Comparison of ENCODE assay signal across 1 cellular context in the genomic region with DNA sequence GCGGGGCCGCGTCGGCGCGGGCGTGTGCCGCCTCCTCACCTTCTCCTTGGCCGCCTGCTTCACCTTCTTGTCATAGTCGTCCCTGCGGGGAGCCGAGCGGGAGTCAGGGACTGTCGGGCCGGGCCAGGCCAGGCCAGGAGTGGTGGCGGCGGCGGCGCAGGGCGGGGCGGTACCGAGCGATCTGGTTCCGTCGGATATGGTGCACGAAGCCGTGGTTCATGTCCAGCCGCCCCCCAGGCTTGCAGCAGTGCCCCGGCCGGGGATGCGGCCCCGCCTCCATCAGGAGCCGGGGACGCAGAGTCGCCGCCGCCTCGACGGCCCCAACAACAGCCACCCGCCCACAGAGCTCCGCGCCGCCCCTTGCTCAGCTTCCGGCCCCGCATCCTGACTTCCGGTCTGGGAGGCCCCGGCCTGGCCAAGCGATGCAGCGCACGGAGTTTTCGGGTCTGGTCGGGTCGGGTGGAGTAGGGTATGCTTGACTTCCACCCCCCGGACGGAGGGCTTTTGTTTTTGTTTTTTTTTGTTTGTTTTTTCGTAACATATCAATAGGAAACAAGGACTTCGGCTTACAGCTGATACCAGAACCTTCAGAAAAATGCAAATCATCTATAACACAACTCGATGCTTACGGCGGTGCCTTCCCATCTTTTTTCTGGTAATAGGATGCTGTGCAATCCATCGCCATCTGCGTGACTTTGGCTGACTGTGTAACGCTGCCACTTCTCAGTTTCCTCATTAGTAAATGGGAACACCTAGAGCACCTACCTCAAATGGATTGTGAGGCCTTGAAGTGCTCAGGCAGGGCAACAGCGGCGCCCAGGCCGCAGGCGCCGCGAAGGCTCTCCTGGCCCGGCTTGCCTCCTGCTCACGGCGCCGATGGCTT.
TF ChIP-seq lines count a peak whose summit lies in the region.

C2orf68 (minus strand) TSS at position 362 of the 883 bp plus-strand sequence; CDS start at position 280, 82 bp downstream.

TF ChIP-seq in HepG2, 621 proteins besides CTCF, POLR2A, EP300 and RAD21 (continued from another document and continues in another):
- TF ChIP-seq FOXO1 (CRISPR knock-in tag; IDR thresholded peaks at IDR 0.05), result peak; percentile 66; the same call in 1 of the 2 replicates
- TF ChIP-seq ZNF614 (CRISPR knock-in tag; IDR thresholded peaks at IDR 0.05; ENCODE audit: borderline replicate concordance), result no peak; the same call in none of the 2 replicates
- peak; percentile 85; the same call in 1 of the 2 replicates for TF ChIP-seq THAP9 (CRISPR knock-in tag; IDR thresholded peaks at IDR 0.05; ENCODE audit: borderline replicate concordance)
- TF ChIP-seq RFXANK (CRISPR knock-in tag; IDR thresholded peaks at IDR 0.05), result 0 out of 2 replicates have a peak, but pooled peaks have one; percentile 31
- peak; percentile 94 for TF ChIP-seq ZNF224 (CRISPR knock-in tag; IDR thresholded peaks at IDR 0.05)
- no peak; the same call in 1 of the 2 replicates for TF ChIP-seq STAT5B (CRISPR knock-in tag; IDR thresholded peaks at IDR 0.05)
- no peak; the same call in none of the 2 replicates for TF ChIP-seq MXD1 (CRISPR knock-in tag; IDR thresholded peaks at IDR 0.05)
- no peak for TF ChIP-seq KDM1A (CRISPR knock-in tag; IDR thresholded peaks at IDR 0.05)
- no peak for TF ChIP-seq ZNF674 (CRISPR knock-in tag; IDR thresholded peaks at IDR 0.05; ENCODE audit: low read depth)
- TF ChIP-seq KLF13 (CRISPR knock-in tag; IDR thresholded peaks at IDR 0.05), result no peak
- TF ChIP-seq ARNT (IDR thresholded peaks at IDR 0.05), result no peak
- no peak for TF ChIP-seq CBX1 (IDR thresholded peaks at IDR 0.05; ENCODE audit: low read depth)
- TF ChIP-seq, protein P1, sequence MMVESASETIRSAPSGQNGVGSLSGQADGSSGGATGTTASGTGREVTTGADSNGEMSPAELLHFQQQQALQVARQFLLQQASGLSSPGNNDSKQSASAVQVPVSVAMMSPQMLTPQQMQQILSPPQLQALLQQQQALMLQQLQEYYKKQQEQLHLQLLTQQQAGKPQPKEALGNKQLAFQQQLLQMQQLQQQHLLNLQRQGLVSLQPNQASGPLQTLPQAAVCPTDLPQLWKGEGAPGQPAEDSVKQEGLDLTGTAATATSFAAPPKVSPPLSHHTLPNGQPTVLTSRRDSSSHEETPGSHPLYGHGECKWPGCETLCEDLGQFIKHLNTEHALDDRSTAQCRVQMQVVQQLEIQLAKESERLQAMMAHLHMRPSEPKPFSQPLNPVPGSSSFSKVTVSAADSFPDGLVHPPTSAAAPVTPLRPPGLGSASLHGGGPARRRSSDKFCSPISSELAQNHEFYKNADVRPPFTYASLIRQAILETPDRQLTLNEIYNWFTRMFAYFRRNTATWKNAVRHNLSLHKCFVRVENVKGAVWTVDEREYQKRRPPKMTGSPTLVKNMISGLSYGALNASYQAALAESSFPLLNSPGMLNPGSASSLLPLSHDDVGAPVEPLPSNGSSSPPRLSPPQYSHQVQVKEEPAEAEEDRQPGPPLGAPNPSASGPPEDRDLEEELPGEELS (CRISPR knock-in tag; IDR thresholded peaks at IDR 0.05), result peak; percentile 77
- TF ChIP-seq ZNF138 (CRISPR knock-in tag; IDR thresholded peaks at IDR 0.05; ENCODE audit: low read depth), result peak; percentile 69; the same call in 1 of the 2 replicates
- no peak for TF ChIP-seq BRF2 (CRISPR knock-in tag; IDR thresholded peaks at IDR 0.05)
- TF ChIP-seq STAT6 (CRISPR knock-in tag; IDR thresholded peaks at IDR 0.05; ENCODE audit: borderline replicate concordance), result no peak
- no peak; the same call in 1 of the 2 replicates for TF ChIP-seq ZNF275 (CRISPR knock-in tag; IDR thresholded peaks at IDR 0.05; ENCODE audit: borderline replicate concordance)
- no peak for TF ChIP-seq ZNF484 (CRISPR knock-in tag; IDR thresholded peaks at IDR 0.05; ENCODE audit: borderline replicate concordance, low read depth)
- peak; percentile 40 for TF ChIP-seq FOXA3 (CRISPR knock-in tag; IDR thresholded peaks at IDR 0.05)
- TF ChIP-seq ZNF572 (CRISPR knock-in tag; IDR thresholded peaks at IDR 0.05), result 0 out of 2 replicates have a peak, but pooled peaks have one; percentile 31
- TF ChIP-seq SP2 (CRISPR knock-in tag; IDR thresholded peaks at IDR 0.05), result peak; percentile 54; the same call in 1 of the 2 replicates
- TF ChIP-seq RXRB (CRISPR knock-in tag; IDR thresholded peaks at IDR 0.05; ENCODE audit: borderline replicate concordance), result peak; percentile 68; the same call in 1 of the 2 replicates
- TF ChIP-seq, protein P2, sequence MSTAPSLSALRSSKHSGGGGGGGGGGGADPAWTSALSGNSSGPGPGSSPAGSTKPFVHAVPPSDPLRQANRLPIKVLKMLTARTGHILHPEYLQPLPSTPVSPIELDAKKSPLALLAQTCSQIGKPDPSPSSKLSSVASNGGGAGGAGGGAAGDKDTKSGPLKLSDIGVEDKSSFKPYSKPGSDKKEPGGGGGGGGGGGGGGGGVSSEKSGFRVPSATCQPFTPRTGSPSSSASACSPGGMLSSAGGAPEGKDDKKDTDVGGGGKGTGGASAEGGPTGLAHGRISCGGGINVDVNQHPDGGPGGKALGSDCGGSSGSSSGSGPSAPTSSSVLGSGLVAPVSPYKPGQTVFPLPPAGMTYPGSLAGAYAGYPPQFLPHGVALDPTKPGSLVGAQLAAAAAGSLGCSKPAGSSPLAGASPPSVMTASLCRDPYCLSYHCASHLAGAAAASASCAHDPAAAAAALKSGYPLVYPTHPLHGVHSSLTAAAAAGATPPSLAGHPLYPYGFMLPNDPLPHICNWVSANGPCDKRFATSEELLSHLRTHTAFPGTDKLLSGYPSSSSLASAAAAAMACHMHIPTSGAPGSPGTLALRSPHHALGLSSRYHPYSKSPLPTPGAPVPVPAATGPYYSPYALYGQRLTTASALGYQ (CRISPR knock-in tag; IDR thresholded peaks at IDR 0.05), result no peak
- TF ChIP-seq, protein P3, sequence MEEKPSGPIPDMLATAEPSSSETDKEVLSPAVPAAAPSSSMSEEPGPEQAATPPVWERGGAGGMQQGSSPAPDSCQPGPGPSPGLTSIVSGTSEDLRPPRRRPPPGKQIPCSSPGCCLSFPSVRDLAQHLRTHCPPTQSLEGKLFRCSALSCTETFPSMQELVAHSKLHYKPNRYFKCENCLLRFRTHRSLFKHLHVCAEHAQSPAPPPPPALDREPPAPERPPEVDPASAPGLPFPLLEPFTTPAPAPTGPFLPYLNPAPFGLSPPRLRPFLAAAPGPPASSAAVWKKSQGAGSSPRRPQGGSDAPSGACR (CRISPR knock-in tag; IDR thresholded peaks at IDR 0.05), result no peak
- peak; percentile 98 for TF ChIP-seq PHF8 (CRISPR knock-in tag; IDR thresholded peaks at IDR 0.05)
- peak; percentile 14; the same call in 1 of the 2 replicates for TF ChIP-seq ZNF12 (CRISPR knock-in tag; IDR thresholded peaks at IDR 0.05)
- TF ChIP-seq NPAS2 (CRISPR knock-in tag; IDR thresholded peaks at IDR 0.05; ENCODE audit: borderline replicate concordance), result no peak
- peak; percentile 96 for TF ChIP-seq ZFX (CRISPR knock-in tag; IDR thresholded peaks at IDR 0.05; ENCODE audit: low read depth)
- no peak; the same call in 1 of the 2 replicates for TF ChIP-seq KLF12 (CRISPR knock-in tag; IDR thresholded peaks at IDR 0.05; ENCODE audit: borderline replicate concordance)
- TF ChIP-seq GFI1 (CRISPR knock-in tag; IDR thresholded peaks at IDR 0.05; ENCODE audit: borderline replicate concordance), result no peak
- TF ChIP-seq, protein P4, sequence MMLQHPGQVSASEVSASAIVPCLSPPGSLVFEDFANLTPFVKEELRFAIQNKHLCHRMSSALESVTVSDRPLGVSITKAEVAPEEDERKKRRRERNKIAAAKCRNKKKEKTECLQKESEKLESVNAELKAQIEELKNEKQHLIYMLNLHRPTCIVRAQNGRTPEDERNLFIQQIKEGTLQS (CRISPR knock-in tag; IDR thresholded peaks at IDR 0.05), result peak; percentile 34
- TF ChIP-seq, protein P5, sequence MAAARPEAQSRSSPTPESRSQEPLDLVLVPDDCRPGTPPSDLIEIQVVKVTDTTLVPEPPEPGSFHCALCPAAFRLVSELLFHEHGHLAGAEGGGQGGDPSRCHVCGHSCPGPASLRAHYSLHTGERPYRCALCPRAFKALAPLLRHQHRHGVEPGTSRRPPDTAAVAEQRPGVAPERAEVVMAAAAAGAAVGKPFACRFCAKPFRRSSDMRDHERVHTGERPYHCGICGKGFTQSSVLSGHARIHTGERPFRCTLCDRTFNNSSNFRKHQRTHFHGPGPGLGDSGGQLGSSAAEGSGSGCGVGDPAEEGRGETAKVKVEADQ (CRISPR knock-in tag; IDR thresholded peaks at IDR 0.05; ENCODE audit: borderline replicate concordance), result no peak
- no peak for TF ChIP-seq ADNP (CRISPR knock-in tag; IDR thresholded peaks at IDR 0.05)
- TF ChIP-seq HES4 (CRISPR knock-in tag; IDR thresholded peaks at IDR 0.05; ENCODE audit: borderline replicate concordance), result peak; percentile 90
- no peak; the same call in 1 of the 2 replicates for TF ChIP-seq KDM5A (IDR thresholded peaks at IDR 0.05; ENCODE audit: borderline replicate concordance, low read length)
- peak; percentile 78 for TF ChIP-seq IKZF4 (CRISPR knock-in tag; IDR thresholded peaks at IDR 0.05; ENCODE audit: borderline replicate concordance, low read depth, not compliant biosample characterization)
- TF ChIP-seq ZNF34 (CRISPR knock-in tag; IDR thresholded peaks at IDR 0.05; ENCODE audit: borderline replicate concordance), result peak; percentile 50
- no peak for TF ChIP-seq MAFG (CRISPR knock-in tag; IDR thresholded peaks at IDR 0.05)
- peak; percentile 90; the same call in 1 of the 2 replicates for TF ChIP-seq NFKB2 (CRISPR knock-in tag; IDR thresholded peaks at IDR 0.05; ENCODE audit: borderline replicate concordance)
- TF ChIP-seq, protein P6, sequence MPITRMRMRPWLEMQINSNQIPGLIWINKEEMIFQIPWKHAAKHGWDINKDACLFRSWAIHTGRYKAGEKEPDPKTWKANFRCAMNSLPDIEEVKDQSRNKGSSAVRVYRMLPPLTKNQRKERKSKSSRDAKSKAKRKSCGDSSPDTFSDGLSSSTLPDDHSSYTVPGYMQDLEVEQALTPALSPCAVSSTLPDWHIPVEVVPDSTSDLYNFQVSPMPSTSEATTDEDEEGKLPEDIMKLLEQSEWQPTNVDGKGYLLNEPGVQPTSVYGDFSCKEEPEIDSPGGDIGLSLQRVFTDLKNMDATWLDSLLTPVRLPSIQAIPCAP (CRISPR knock-in tag; IDR thresholded peaks at IDR 0.05; ENCODE audit: low read depth), result no peak; the same call in 1 of the 2 replicates
- TF ChIP-seq, protein P7, sequence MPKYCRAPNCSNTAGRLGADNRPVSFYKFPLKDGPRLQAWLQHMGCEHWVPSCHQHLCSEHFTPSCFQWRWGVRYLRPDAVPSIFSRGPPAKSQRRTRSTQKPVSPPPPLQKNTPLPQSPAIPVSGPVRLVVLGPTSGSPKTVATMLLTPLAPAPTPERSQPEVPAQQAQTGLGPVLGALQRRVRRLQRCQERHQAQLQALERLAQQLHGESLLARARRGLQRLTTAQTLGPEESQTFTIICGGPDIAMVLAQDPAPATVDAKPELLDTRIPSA (CRISPR knock-in tag; IDR thresholded peaks at IDR 0.05; ENCODE audit: borderline replicate concordance), result no peak
- 0 out of 2 replicates have a peak, but pooled peaks have one; percentile 59 for TF ChIP-seq ZNF557 (CRISPR knock-in tag; IDR thresholded peaks at IDR 0.05)
